1 cellular context compared by ENCODE assay signal in the genomic region with DNA sequence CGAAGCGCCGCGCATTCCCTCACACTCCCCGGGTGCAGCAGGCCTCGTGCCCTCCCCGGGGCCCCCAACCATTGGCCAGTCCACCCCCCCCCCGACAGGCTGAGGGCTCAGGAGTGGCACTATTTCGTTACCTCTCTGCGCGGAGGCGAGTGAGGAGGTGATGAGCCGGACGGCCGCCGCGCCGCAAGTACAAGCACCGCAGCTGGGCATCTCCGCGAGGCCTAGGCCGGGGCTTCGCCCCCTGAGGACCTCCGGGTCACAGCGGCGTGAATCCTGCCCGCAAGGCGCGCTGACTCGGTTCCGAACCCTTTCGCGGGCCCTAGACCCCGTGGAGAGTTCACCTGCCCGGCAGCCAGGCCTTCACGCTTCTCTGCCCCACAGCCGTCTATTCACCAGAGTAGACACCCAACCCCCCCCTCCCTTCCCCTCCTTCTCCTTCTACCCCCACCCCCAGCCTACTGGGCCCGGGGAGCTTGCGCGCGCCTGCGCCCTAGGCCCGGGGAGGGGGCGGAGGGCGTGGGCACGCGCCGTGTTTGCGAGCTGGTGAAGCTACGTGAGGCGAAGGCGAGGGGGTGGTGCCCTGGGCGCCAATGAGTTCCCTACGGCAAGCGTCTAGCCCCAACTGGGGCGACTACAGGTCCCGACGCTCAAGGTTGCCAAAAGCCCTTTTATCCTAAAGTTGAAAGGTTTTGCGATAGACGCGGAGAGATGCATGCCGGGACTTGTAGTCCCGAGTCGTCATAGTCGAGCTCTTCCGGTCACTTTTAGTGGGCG.
TF ChIP-seq lines count a peak whose summit lies in the region.

A gene (minus strand): TSS at position 399 of the 774 bp plus-strand sequence. CDS start 189 bp downstream, at position 210.

TF ChIP-seq in HEK293, 187 proteins besides CTCF, POLR2A, EP300 and RAD21 (continued from another document):
- TF ChIP-seq, protein P1, sequence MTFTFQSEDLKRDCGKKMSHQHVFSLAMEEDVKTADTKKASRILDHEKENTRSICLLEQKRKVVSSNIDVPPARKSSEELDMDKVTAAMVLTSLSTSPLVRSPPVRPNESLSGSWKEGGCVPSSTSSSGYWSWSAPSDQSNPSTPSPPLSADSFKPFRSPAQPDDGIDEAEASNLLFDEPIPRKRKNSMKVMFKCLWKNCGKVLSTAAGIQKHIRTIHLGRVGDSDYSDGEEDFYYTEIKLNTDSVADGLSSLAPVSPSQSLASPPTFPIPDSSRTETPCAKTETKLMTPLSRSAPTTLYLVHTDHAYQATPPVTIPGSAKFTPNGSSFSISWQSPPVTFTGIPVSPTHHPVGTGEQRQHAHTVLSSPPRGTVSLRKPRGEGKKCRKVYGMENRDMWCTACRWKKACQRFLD (tag by site-specific recombination; IDR thresholded peaks at IDR 0.05): no peak
- TF ChIP-seq TCF7L2 (IDR thresholded peaks at IDR 0.05; ENCODE audit: borderline replicate concordance, low read depth, low read length): no peak
- no peak for TF ChIP-seq RBAK (tag by site-specific recombination; IDR thresholded peaks at IDR 0.05)
- TF ChIP-seq, protein P2, sequence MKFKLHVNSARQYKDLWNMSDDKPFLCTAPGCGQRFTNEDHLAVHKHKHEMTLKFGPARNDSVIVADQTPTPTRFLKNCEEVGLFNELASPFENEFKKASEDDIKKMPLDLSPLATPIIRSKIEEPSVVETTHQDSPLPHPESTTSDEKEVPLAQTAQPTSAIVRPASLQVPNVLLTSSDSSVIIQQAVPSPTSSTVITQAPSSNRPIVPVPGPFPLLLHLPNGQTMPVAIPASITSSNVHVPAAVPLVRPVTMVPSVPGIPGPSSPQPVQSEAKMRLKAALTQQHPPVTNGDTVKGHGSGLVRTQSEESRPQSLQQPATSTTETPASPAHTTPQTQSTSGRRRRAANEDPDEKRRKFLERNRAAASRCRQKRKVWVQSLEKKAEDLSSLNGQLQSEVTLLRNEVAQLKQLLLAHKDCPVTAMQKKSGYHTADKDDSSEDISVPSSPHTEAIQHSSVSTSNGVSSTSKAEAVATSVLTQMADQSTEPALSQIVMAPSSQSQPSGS (tag by site-specific recombination; IDR thresholded peaks at IDR 0.05; ENCODE audit: low read depth): no peak
- TF ChIP-seq ZNF843 (tag by site-specific recombination; IDR thresholded peaks at IDR 0.05): no peak
- TF ChIP-seq ZNF837 (tag by site-specific recombination; IDR thresholded peaks at IDR 0.05): no peak
- TF ChIP-seq ZNF223 (tag by site-specific recombination; IDR thresholded peaks at IDR 0.05): no peak
- TF ChIP-seq ZFP3 (tag by site-specific recombination; IDR thresholded peaks at IDR 0.05; ENCODE audit: low read depth): no peak
- TF ChIP-seq, protein P3, sequence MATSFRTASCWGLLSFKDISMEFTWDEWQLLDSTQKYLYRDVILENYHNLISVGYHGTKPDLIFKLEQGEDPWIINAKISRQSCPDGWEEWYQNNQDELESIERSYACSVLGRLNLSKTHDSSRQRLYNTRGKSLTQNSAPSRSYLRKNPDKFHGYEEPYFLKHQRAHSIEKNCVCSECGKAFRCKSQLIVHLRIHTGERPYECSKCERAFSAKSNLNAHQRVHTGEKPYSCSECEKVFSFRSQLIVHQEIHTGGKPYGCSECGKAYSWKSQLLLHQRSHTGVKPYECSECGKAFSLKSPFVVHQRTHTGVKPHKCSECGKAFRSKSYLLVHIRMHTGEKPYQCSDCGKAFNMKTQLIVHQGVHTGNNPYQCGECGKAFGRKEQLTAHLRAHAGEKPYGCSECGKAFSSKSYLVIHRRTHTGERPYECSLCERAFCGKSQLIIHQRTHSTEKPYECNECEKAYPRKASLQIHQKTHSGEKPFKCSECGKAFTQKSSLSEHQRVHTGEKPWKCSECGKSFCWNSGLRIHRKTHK (tag by site-specific recombination; IDR thresholded peaks at IDR 0.05): no peak
- no peak for TF ChIP-seq ZNF785 (tag by site-specific recombination; IDR thresholded peaks at IDR 0.05)
- TF ChIP-seq ZFP41 (tag by site-specific recombination; IDR thresholded peaks at IDR 0.05; ENCODE audit: borderline replicate concordance): no peak
- no peak for TF ChIP-seq ZNF174 (tag by site-specific recombination; IDR thresholded peaks at IDR 0.05)
- no peak for TF ChIP-seq ZNF571 (tag by site-specific recombination; IDR thresholded peaks at IDR 0.05)
- TF ChIP-seq ZBTB17 (tag by site-specific recombination; IDR thresholded peaks at IDR 0.05): peak; percentile 72
